8 cellular contexts compared by ENCODE assay signal in genomic region chr2:231671617-231672350, GRCh38. TPM values are rescaled to one million over a fixed set of nuclear protein-coding genes. Genes with fewer than 3 reads are reported as not detected.
DNase-seq lines count a peak whose midpoint lies in the region; ATAC-seq, FAIRE-seq and TF ChIP-seq lines count a peak whose summit lies in the region.

No MANE protein-coding gene starts in this region.

- H3K27ac Mint-ChIP-seq in H9 (peak overlapping the region; percentile 79 to 94 (median 83); a peak in 6 of 7 replicates), neural crest cell (ENCODE audit: unreplicated experiment) (no peak overlapping the region)

- H3K9me3 Mint-ChIP-seq in H9 (no peaks in the 10 kb centered on the region), neural crest cell (no peaks in the 10 kb centered on the region)

- H3K23me2 ChIP-seq in H9 (ENCODE audit: insufficient read length, low read depth, low read length, poor library complexity, severe bottlenecking), result peaks cover under 1% of the 10 kb centered on the region

- H3K9me2 ChIP-seq in PC-9 (ENCODE audit: insufficient read depth), result no peaks in the 10 kb centered on the region

- H3K36me3 Mint-ChIP-seq in H9 (ENCODE audit: insufficient read depth in 1 of 3, low read depth in 3 of 3) (no peaks in the 10 kb centered on the region; a peak in 1 of 7 replicates), neural crest cell (ENCODE audit: low read depth) (no peaks in the 10 kb centered on the region)

- H4K91ac ChIP-seq in H9 (ENCODE audit: insufficient read length, low read depth, low read length), result no peak overlapping the region

- H2AFZ ChIP-seq in H9 (ENCODE audit: low read length) (no peak overlapping the region), PC-9 (no peak overlapping the region)

- BruUV-seq in PC-9 (replicated peaks; lab: Mats Ljungman, UMichigan), result no TSS peak

- H3K14ac ChIP-seq in H9 (ENCODE audit: insufficient read depth, low read length), result 0 out of 2 replicates have a peak overlapping the region, but pooled peaks have one; percentile 10

- H3F3A ChIP-seq in PC-9 (ENCODE audit: insufficient read depth, low read depth), result peaks cover 41% of the 10 kb centered on the region; the same call in 1 of the 2 replicates

- H3K27ac ChIP-seq in H9 (ENCODE audit: insufficient read length, low read depth, low read length) (peak overlapping the region; percentile 4), PC-9 (no peak overlapping the region)

- H3K27me3 ChIP-seq in H9 (ENCODE audit: insufficient read depth, low read length) (no peaks in the 10 kb centered on the region), PC-9 (ENCODE audit: insufficient read depth, low read depth) (no peaks in the 10 kb centered on the region)

- no peak overlapping the region for H3K4ac ChIP-seq in H9 (ENCODE audit: low read depth, low read length)

- H4K5ac ChIP-seq in H9 (ENCODE audit: insufficient read length, low read depth, low read length), result no peak overlapping the region

- H2BK5ac ChIP-seq in H9 (ENCODE audit: insufficient read length, low read length), result no peak overlapping the region

- TF ChIP-seq CTCF in H9 (conservative IDR thresholded peaks at IDR 0.05) (no peak), PC-9 (conservative IDR thresholded peaks at IDR 0.05) (no peak), neural crest cell (conservative IDR thresholded peaks at IDR 0.05) (no peak), D721Med (IDR thresholded peaks at IDR 0.05; ENCODE audit: insufficient read depth, missing control alignments) (no peak)

- H3T11ph ChIP-seq in H9 (ENCODE audit: low read length), result no peak overlapping the region

- intact Hi-C loops in PC-9 (cut with micrococcal nuclease; ENCODE audit: unreplicated experiment), result loop anchor here (2.0 kb wide), 1 partner anchor 29 kb away; no protein-coding TSS in a partner anchor

- WGBS in H9 (ENCODE audit: extremely low coverage, insufficient read length, low lambda C conversion rate), result no CpG with 5 or more reads among the region's 19 CpGs

- H2BK20ac ChIP-seq in H9 (ENCODE audit: low read depth, low read length, poor library complexity, severe bottlenecking), result no peak overlapping the region

- H3K79me2 ChIP-seq in H9 (ENCODE audit: insufficient read depth, low read length), result no peaks in the 10 kb centered on the region
- peaks cover 4% of the 10 kb centered on the region; the same call in 1 of the 2 replicates for H3K79me2 ChIP-seq in PC-9 (ENCODE audit: low read depth)

- H3K4me1 ChIP-seq in H9 (ENCODE audit: insufficient read depth, low read length) (peaks cover 12% of the 10 kb centered on the region; the same call in 1 of the 2 replicates), PC-9 (replicated peaks; ENCODE audit: insufficient read depth) (peaks cover 59% of the 10 kb centered on the region)

- no peak overlapping the region for H3K23ac ChIP-seq in H9 (ENCODE audit: insufficient read length, low read depth, low read length)

- ATAC-seq in GM18498 (IDR thresholded peaks at IDR 0.05; ENCODE audit: unreplicated experiment), result peak; percentile 53

- no peaks in the 10 kb centered on the region for H3K79me1 ChIP-seq in H9 (ENCODE audit: insufficient read depth, low read depth, low read length, poor library complexity, severe bottlenecking)

- H3K18ac ChIP-seq in H9 (ENCODE audit: insufficient read length, low read depth, low read length), result peak overlapping the region; percentile 23

- H3K4me1 Mint-ChIP-seq in H9, result peaks cover 34 to 50% of the 10 kb centered on the region in 2 experiments
- H3K4me1 Mint-ChIP-seq in neural crest cell, result peaks cover 30% of the 10 kb centered on the region

- DNase-seq in H9, result no peak
- DNase-seq in PC-9, result no peak
- DNase-seq in neural crest cell (ENCODE audit: low read depth, low spot score), result no peak
- no peak for DNase-seq in NCI-H146 (lab: John Stamatoyannopoulos, UW)
- no peak for DNase-seq in D721Med (ENCODE audit: insufficient read length, low spot score)
- DNase-seq in cerebellar nuclear complex (lab: John Stamatoyannopoulos, UW), result no peak
- no peak for DNase-seq in NCI-H1092 (lab: John Stamatoyannopoulos, UW)

- no peak overlapping the region for H3K9ac ChIP-seq in H9 (ENCODE audit: extremely low read depth, insufficient read length, low read length)

- H2AK5ac ChIP-seq in H9 (ENCODE audit: insufficient read length, low read length), result no peak overlapping the region

- no peak overlapping the region for H2BK120ac ChIP-seq in H9 (ENCODE audit: low read depth, low read length, poor library complexity, severe bottlenecking)

- no peaks in the 10 kb centered on the region for H3K27me3 Mint-ChIP-seq in H9 (ENCODE audit: low read depth)
- H3K27me3 Mint-ChIP-seq in neural crest cell (ENCODE audit: low read depth), result no peaks in the 10 kb centered on the region

- no peaks in the 10 kb centered on the region for H4K20me1 ChIP-seq in H9 (ENCODE audit: control insufficient read depth, insufficient read depth, insufficient read length)
- H4K20me1 ChIP-seq in PC-9 (ENCODE audit: insufficient read depth), result no peaks in the 10 kb centered on the region

- H3K4me3 ChIP-seq in PC-9, result no peak overlapping the region

- H3K56ac ChIP-seq in H9 (ENCODE audit: insufficient read length, low read depth, low read length), result no peak overlapping the region

- H2BK15ac ChIP-seq in H9 (ENCODE audit: low read depth, low read length), result no peak overlapping the region

- H3K9me3 ChIP-seq in H9 (ENCODE audit: control insufficient read depth, low read depth, low read length), result no peaks in the 10 kb centered on the region
- H3K9me3 ChIP-seq in PC-9 (ENCODE audit: insufficient read depth, low read depth), result no peaks in the 10 kb centered on the region

- no peak overlapping the region for H3K4me2 ChIP-seq in H9 (ENCODE audit: insufficient read depth, insufficient read length, low read length)
- H3K4me2 ChIP-seq in PC-9, result peak overlapping the region; percentile 24; the same call in 1 of the 2 replicates

- CTCF ChIA-PET in PC-9 (lab: Charles Lee), result interaction anchor here (0.9 to 1.8 kb wide), 3 partner anchors 28 to 58 kb away, joined by 3 to 9 read pairs (median 4); no protein-coding TSS in a partner anchor

- POLR2A ChIA-PET in PC-9 (lab: Charles Lee; ENCODE audit: unreplicated experiment), result interaction anchor here (0.5 to 1.4 kb wide), 7 partner anchors 25 to 700 kb away, joined by 5 to 21 read pairs (median 6); no protein-coding TSS in a partner anchor

- no peak overlapping the region for H2BK12ac ChIP-seq in H9 (ENCODE audit: insufficient read length, low read depth, low read length)

- H3K4me3 Mint-ChIP-seq in H9 (no peak overlapping the region), neural crest cell (peak overlapping the region; percentile 27)

- no peak for FAIRE-seq in D721Med (lab: Jason Lieb, UNC)

- H4K8ac ChIP-seq in H9 (replicated peaks; ENCODE audit: insufficient read length, low read depth, low read length), result no peak overlapping the region

- H3K36me3 ChIP-seq in PC-9 (ENCODE audit: low read depth), result no peaks in the 10 kb centered on the region

RNA-seq across cellular contexts. Expression of gene PTMA, which starts 36.5 kb away (rescaled TPM):
- total RNA-seq in H9 (2021) (1,963 and 2,010 TPM in 2 replicates), PC-9 (2021) (1,200 and 1,260 TPM in 2 replicates), neural crest cell (1,415 and 1,529 TPM in 2 replicates)
